Comparison of ENCODE assay signal across 8 cellular contexts in genomic region chr22:38569972-38570840, GRCh38. TPM values are rescaled to one million over a fixed set of nuclear protein-coding genes. Genes with fewer than 3 reads are reported as not detected.
DNase-seq lines count a peak whose midpoint lies in the region; ATAC-seq and TF ChIP-seq lines count a peak whose summit lies in the region.

Gene DMC1 (minus strand): TSS chr22:38570183. CDS start chr22:38568256, 1,927 bp downstream.

- H3K36me3 Mint-ChIP-seq in activated T-helper 2 cell treated with anti-CD3 and anti-CD28 coated beads, Interferon-gamma antibody, Interleukin-2, Interleukin-4, amounts not matched to agents 10 μg/mL and 5 μg/mL and 100 μg/mL, durations not matched to agents 14 hours and 24 hours and 36 hours (ENCODE audit: low read depth): peaks cover 8% of the 10 kb centered on the region
- H3K36me3 Mint-ChIP-seq in naive thymus-derived CD8-positive, alpha-beta T cell: no peaks in the 10 kb centered on the region
- no peaks in the 10 kb centered on the region for H3K36me3 Mint-ChIP-seq in stimulated activated memory B cell treated with anti-CD40 and anti-IgM and Interleukin-4, amounts not matched to agents 10 μg/mL and 1 μg/mL and 100 μg/mL, for 72 hours

- CTCF ChIA-PET in RWPE1 (lab: Yijun Ruan, JAX): no interaction called here

- peak; percentile 97 for DNase-seq in AG08395 (ENCODE audit: low spot score)
- peak; percentile 96 for DNase-seq in RWPE1 (ENCODE audit: low spot score)
- DNase-seq in activated T-helper 2 cell treated with anti-CD3 and anti-CD28 coated beads, Interferon-gamma antibody, Interleukin-2, Interleukin-4, amounts not matched to agents 10 μg/mL and 5 μg/mL and 100 μg/mL, durations not matched to agents 14 hours and 24 hours and 36 hours (ENCODE audit: low spot score): peak; percentile 88
- DNase-seq in fibroblast of peridontal ligament (ENCODE audit: extremely low read depth): peak; percentile 78
- DNase-seq in naive thymus-derived CD8-positive, alpha-beta T cell: peak; percentile 82 to 99 (median 92)

- POLR2A ChIA-PET in RWPE1 (lab: Yijun Ruan, JAX; ENCODE audit: low non-redundant PET): no interaction called here
- POLR2A ChIA-PET in naive thymus-derived CD8-positive, alpha-beta T cell (lab: Charles Lee): interaction anchor here (2.1 kb wide), 1 partner anchor 111 kb away, joined by 10 read pairs; the partner anchor contains the start of gene TOMM22

- H3K79me2 ChIP-seq in KMS-11 (ENCODE audit: insufficient read depth, low read depth): no peaks in the 10 kb centered on the region

- no peaks in the 10 kb centered on the region for H3K27me3 Mint-ChIP-seq in activated T-helper 2 cell treated with anti-CD3 and anti-CD28 coated beads, Interferon-gamma antibody, Interleukin-2, Interleukin-4, amounts not matched to agents 10 μg/mL and 5 μg/mL and 100 μg/mL, durations not matched to agents 14 hours and 24 hours and 36 hours (ENCODE audit: low read depth)
- H3K27me3 Mint-ChIP-seq in naive thymus-derived CD8-positive, alpha-beta T cell: no peaks in the 10 kb centered on the region
- no peaks in the 10 kb centered on the region for H3K27me3 Mint-ChIP-seq in stimulated activated memory B cell treated with anti-CD40 and anti-IgM and Interleukin-4, amounts not matched to agents 10 μg/mL and 1 μg/mL and 100 μg/mL, for 72 hours

- peak within 1 kb of the TSS; percentile 89; the same call in 1 of the 2 replicates for H3K9ac ChIP-seq in KMS-11

- H2AFZ ChIP-seq in KMS-11 (ENCODE audit: low read depth): peak within 1 kb of the TSS; percentile 99

- H3K27me3 ChIP-seq in KMS-11 (ENCODE audit: insufficient read depth, low read depth): no peaks in the 10 kb centered on the region

- no peaks in the 10 kb centered on the region for H3K9me3 Mint-ChIP-seq in activated T-helper 2 cell treated with anti-CD3 and anti-CD28 coated beads, Interferon-gamma antibody, Interleukin-2, Interleukin-4, amounts not matched to agents 10 μg/mL and 5 μg/mL and 100 μg/mL, durations not matched to agents 14 hours and 24 hours and 36 hours
- H3K9me3 Mint-ChIP-seq in naive thymus-derived CD8-positive, alpha-beta T cell: no peaks in the 10 kb centered on the region
- H3K9me3 Mint-ChIP-seq in stimulated activated memory B cell treated with anti-CD40 and anti-IgM and Interleukin-4, amounts not matched to agents 10 μg/mL and 1 μg/mL and 100 μg/mL, for 72 hours: no peaks in the 10 kb centered on the region

- peaks cover 21% of the 10 kb centered on the region for H3K4me1 ChIP-seq in KMS-11 (ENCODE audit: low read depth, poor library complexity, severe bottlenecking)

- TF ChIP-seq CTCF in KMS-11 (conservative IDR thresholded peaks at IDR 0.05; ENCODE audit: low read depth, low read length) (no peak), RWPE1 (conservative IDR thresholded peaks at IDR 0.05; ENCODE audit: low read depth) (no peak)

- H3K36me3 ChIP-seq in KMS-11 (ENCODE audit: insufficient read depth): no peaks in the 10 kb centered on the region

- H3K4me1 Mint-ChIP-seq in activated T-helper 2 cell treated with anti-CD3 and anti-CD28 coated beads, Interferon-gamma antibody, Interleukin-2, Interleukin-4, amounts not matched to agents 10 μg/mL and 5 μg/mL and 100 μg/mL, durations not matched to agents 14 hours and 24 hours and 36 hours (ENCODE audit: low read depth): peaks cover 23% of the 10 kb centered on the region
- H3K4me1 Mint-ChIP-seq in naive thymus-derived CD8-positive, alpha-beta T cell: peaks cover 12 to 19% (median 18%) of the 10 kb centered on the region in 4 donors
- peaks cover 17% of the 10 kb centered on the region for H3K4me1 Mint-ChIP-seq in stimulated activated memory B cell treated with anti-CD40 and anti-IgM and Interleukin-4, amounts not matched to agents 10 μg/mL and 1 μg/mL and 100 μg/mL, for 72 hours

- no peak within 1 kb of the TSS for H3K4me3 ChIP-seq in KMS-11 (IDR thresholded peaks at IDR 0.05; ENCODE audit: insufficient read depth, low read depth, low read length)

- H3K27ac ChIP-seq in KMS-11 (peak within 1 kb of the TSS; percentile 65), RWPE1 (peak within 1 kb of the TSS; percentile 78)

- peak; percentile 65 for TF ChIP-seq POLR2A in GM19193 (IDR thresholded peaks at IDR 0.05; ENCODE audit: extremely low read depth, insufficient read depth, insufficient read length)

- H3K27ac Mint-ChIP-seq in activated T-helper 2 cell treated with anti-CD3 and anti-CD28 coated beads, Interferon-gamma antibody, Interleukin-2, Interleukin-4, amounts not matched to agents 10 μg/mL and 5 μg/mL and 100 μg/mL, durations not matched to agents 14 hours and 24 hours and 36 hours: peak within 1 kb of the TSS; percentile 95
- peak within 1 kb of the TSS; percentile 34 to 95 (median 90) for H3K27ac Mint-ChIP-seq in naive thymus-derived CD8-positive, alpha-beta T cell
- H3K27ac Mint-ChIP-seq in stimulated activated memory B cell treated with anti-CD40 and anti-IgM and Interleukin-4, amounts not matched to agents 10 μg/mL and 1 μg/mL and 100 μg/mL, for 72 hours: peak within 1 kb of the TSS; percentile 77

- intact Hi-C loops in activated T-helper 2 cell treated with anti-CD3 and anti-CD28 coated beads, Interferon-gamma antibody, Interleukin-2, Interleukin-4, amounts not matched to agents 10 μg/mL and 5 μg/mL and 100 μg/mL, durations not matched to agents 14 hours and 24 hours and 36 hours (cut with micrococcal nuclease): loop anchor here (1.0 to 10.0 kb wide), 6 partner anchors 64 to 518 kb away; partner anchors contain the start of genes DDX17, GTPBP1 and JOSD1

- peak; percentile 84 to 89 for ATAC-seq in naive thymus-derived CD8-positive, alpha-beta T cell
- ATAC-seq in stimulated activated memory B cell treated with anti-CD40 and anti-IgM and Interleukin-4, amounts not matched to agents 10 μg/mL and 1 μg/mL and 100 μg/mL, for 72 hours: peak; percentile 96

- peak within 1 kb of the TSS; percentile 87 for H3K4me2 ChIP-seq in KMS-11

- H3K4me3 Mint-ChIP-seq in activated T-helper 2 cell treated with anti-CD3 and anti-CD28 coated beads, Interferon-gamma antibody, Interleukin-2, Interleukin-4, amounts not matched to agents 10 μg/mL and 5 μg/mL and 100 μg/mL, durations not matched to agents 14 hours and 24 hours and 36 hours (ENCODE audit: low read depth): peak within 1 kb of the TSS; percentile 94
- peak within 1 kb of the TSS; percentile 84 to 96 (median 91) for H3K4me3 Mint-ChIP-seq in naive thymus-derived CD8-positive, alpha-beta T cell
- H3K4me3 Mint-ChIP-seq in stimulated activated memory B cell treated with anti-CD40 and anti-IgM and Interleukin-4, amounts not matched to agents 10 μg/mL and 1 μg/mL and 100 μg/mL, for 72 hours: peak within 1 kb of the TSS; percentile 90

- no peaks in the 10 kb centered on the region for H4K20me1 ChIP-seq in KMS-11 (ENCODE audit: insufficient read depth)

RNA-seq across cellular contexts. Expression of gene DMC1, which starts in this region (rescaled TPM):
- 10.8 and 13.6 TPM in 2 replicates for total RNA-seq in activated T-helper 2 cell treated with anti-CD3 and anti-CD28 coated beads, Interferon-gamma antibody, Interleukin-2, Interleukin-4, amounts not matched to agents 10 μg/mL and 5 μg/mL and 100 μg/mL, durations not matched to agents 14 hours and 24 hours and 36 hours
- total RNA-seq in naive thymus-derived CD8-positive, alpha-beta T cell: under 1 TPM in 1 of 2 experiments, not detected in 1; 0.73 TPM
- polyA plus RNA-seq in naive thymus-derived CD8-positive, alpha-beta T cell: not detected

Comparison
In these comparisons a context has a peak if more than half of its experiments do, and no peak if none do; other contexts are left out.
1. Peak in DNase-seq and ATAC-seq in naive thymus-derived CD8-positive, alpha-beta T cell; RNA of the gene not detected or under 1 TPM.